Comparison of ENCODE assay signal across 4 cellular contexts in the genomic region with DNA sequence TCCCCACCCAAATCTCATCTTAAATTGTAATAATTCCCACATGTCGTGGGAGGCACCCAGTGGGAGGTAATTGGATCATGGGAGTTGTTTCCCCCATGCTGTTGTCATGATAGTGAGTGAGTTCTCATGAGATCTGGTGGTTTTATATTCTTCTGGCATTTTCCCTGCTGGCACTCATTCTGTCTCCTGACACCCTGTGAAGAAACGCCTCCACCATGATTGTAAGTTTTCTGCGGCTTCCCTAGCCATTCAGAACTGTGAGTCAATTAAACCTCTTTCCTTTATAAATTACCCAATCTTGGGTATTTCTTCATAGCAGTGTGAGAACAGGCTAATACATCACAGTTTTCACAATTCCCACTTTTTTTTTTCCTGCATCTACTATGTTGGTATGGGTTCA. TPM values are rescaled to one million over a fixed set of nuclear protein-coding genes. Genes with fewer than 3 reads are reported as not detected.
"Had no signal": no experiment of that assay in that cellular context is flagged by ENCODE, and none has a peak within 500 bp of the region (broad histone marks: within the 10 kb centered on the region; RNA-seq: fewer than 3 reads in every experiment).

No MANE protein-coding gene starts in this region.

RNA-seq across cellular contexts. Expression of a gene that starts 26.5 kb away (rescaled TPM):
- total RNA-seq: dermis microvascular lymphatic vessel endothelial cell, fibroblast of lung, kidney epithelial cell, right atrium auricular region had no signal
